ENCODE assay signal across 21 cellular contexts in the genomic region with DNA sequence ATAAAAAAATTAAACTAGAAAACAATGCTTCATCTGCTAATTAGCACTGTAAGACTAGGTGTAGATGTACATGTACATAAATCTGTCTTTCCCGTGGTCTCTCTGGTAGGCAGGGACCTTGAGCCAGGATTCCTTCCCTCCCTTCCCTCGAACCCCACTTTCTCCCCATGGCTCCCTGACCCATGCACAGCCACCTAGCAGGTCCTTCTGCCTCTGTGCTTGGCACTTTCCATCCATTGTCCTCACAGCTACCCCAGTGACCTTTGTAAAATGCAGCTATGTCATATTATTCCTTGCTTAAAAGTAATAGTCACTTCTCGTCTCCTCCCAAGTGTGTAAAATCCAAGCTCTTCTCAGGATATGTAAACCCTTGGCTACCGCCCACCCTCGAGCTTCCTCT. TPM values are rescaled to one million over a fixed set of nuclear protein-coding genes. Genes with fewer than 3 reads are reported as not detected.
A peak's percentile ranks its signal among the peaks of the same experiment; 100 is the strongest.
DNase-seq lines count a peak whose midpoint lies in the region; ATAC-seq, FAIRE-seq and TF ChIP-seq lines count a peak whose summit lies in the region.
"Had no signal": no experiment of that assay in that cellular context is flagged by ENCODE, and none has a peak within 500 bp of the region (broad histone marks: within the 10 kb centered on the region; RNA-seq: fewer than 3 reads in every experiment).

No MANE protein-coding gene starts in this region.

- H3K9me3 ChIP-seq in K562 (replicated peaks; ENCODE audit: control insufficient read depth, insufficient read depth, low read depth, low read length) (peaks cover 11% of the 10 kb centered on the region; the same call in 1 of the 2 replicates), esophagus muscularis mucosa (no peaks in the 10 kb centered on the region), sigmoid colon (no peaks in the 10 kb centered on the region)
- H3K9me3 ChIP-seq: A549 had no signal

- TF ChIP-seq CTCF in K562 (IDR thresholded peaks at IDR 0.05 in 2 of 3, conservative IDR thresholded peaks at IDR 0.05 in 1 of 3; ENCODE audit: insufficient read depth in 2 of 3, low read depth in 1 of 3, low read length in 3 of 3) (no peak), esophagus muscularis mucosa (IDR thresholded peaks at IDR 0.05) (no peak), sigmoid colon (IDR thresholded peaks at IDR 0.05) (no peak)

- no peaks in the 10 kb centered on the region for H3K9me1 ChIP-seq in K562 (ENCODE audit: control insufficient read depth, insufficient read depth, low read length)

- no peak for TF ChIP-seq RAD21 in K562 (CRISPR knock-in tag; conservative IDR thresholded peaks at IDR 0.05 in 1 of 2, IDR thresholded peaks at IDR 0.05 in 1 of 2)

- no peak overlapping the region for H3K4me3 Mint-ChIP-seq in stimulated activated naive B cell treated with anti-CD40 and anti-IgM and Interleukin-4, amounts not matched to agents 10 μg/mL and 1 μg/mL and 100 μg/mL, for 72 hours
- H3K4me3 Mint-ChIP-seq: B cell; CD4-positive, alpha-beta T cell; CD8-positive, alpha-beta T cell had no signal

- no peaks in the 10 kb centered on the region for H3K79me2 ChIP-seq in K562 (ENCODE audit: control insufficient read depth, insufficient read depth, low read length)

- no peak for ATAC-seq in K562
- ATAC-seq in stimulated activated naive B cell treated with anti-CD40 and anti-IgM and Interleukin-4, amounts not matched to agents 10 μg/mL and 1 μg/mL and 100 μg/mL, for 72 hours (replicated peaks): no peak
- ATAC-seq: A549; CD8-positive, alpha-beta T cell had no signal

- H4K20me1 ChIP-seq in K562 (replicated peaks; ENCODE audit: control insufficient read depth, insufficient read depth, low read length): no peaks in the 10 kb centered on the region
- H4K20me1 ChIP-seq: BLaER1 treated with 17β-estradiol and CSF1 and Interleukin-3, amounts not matched to agents 10 nM and 100 nM had no signal

- 58% methylated on average over 5 of the region's 5 CpGs for WGBS in K562 (ENCODE audit: insufficient coverage, low coverage, missing lambda C conversion rate)
- WGBS in esophagus muscularis mucosa: 82% methylated on average over 5 of the region's 5 CpGs
- WGBS in sigmoid colon, 2 donors: 81 to 84% methylated on average over 5 of the region's 5 CpGs

- in situ Hi-C loops in K562 (cut with MboI): no loop called here

- no peak for TF ChIP-seq POLR2A in K562 (conservative IDR thresholded peaks at IDR 0.05)
- no peak for TF ChIP-seq POLR2A in esophagus muscularis mucosa (IDR thresholded peaks at IDR 0.05; ENCODE audit: low read depth)
- TF ChIP-seq POLR2A in sigmoid colon (IDR thresholded peaks at IDR 0.05): no peak

- H3K27ac Mint-ChIP-seq in stimulated activated naive B cell treated with anti-CD40 and anti-IgM and Interleukin-4, amounts not matched to agents 10 μg/mL and 1 μg/mL and 100 μg/mL, for 72 hours: no peak overlapping the region
- H3K27ac Mint-ChIP-seq: B cell; CD4-positive, alpha-beta T cell; CD8-positive, alpha-beta T cell had no signal

- H3K36me3 ChIP-seq in K562 (ENCODE audit: control insufficient read depth, insufficient read depth, low read length) (no peaks in the 10 kb centered on the region), esophagus muscularis mucosa (no peaks in the 10 kb centered on the region), sigmoid colon (no peaks in the 10 kb centered on the region)

- H3K4me1 ChIP-seq in K562 (replicated peaks in 1 of 2; ENCODE audit: control insufficient read depth in 2 of 2, insufficient read depth in 2 of 2, low read length in 2 of 2) (peaks cover 25 to 26% of the 10 kb centered on the region in 2 experiments), esophagus muscularis mucosa (peaks cover 7 to 23% (median 22%) of the 10 kb centered on the region in 4 donors), sigmoid colon (peaks cover 0 to 17% (median 15%) of the 10 kb centered on the region in 4 donors)
- H3K4me1 ChIP-seq: A549, Caco-2 had no signal

- H3K27ac ChIP-seq in K562 (ENCODE audit: extremely low read depth, low read depth, low read length) (peak overlapping the region; percentile 56), esophagus muscularis mucosa (replicated peaks in 1 of 4) (no peak overlapping the region), sigmoid colon (no peak overlapping the region)
- H3K27ac ChIP-seq: 22Rv1; A549; BLaER1 treated with 17β-estradiol and CSF1 and Interleukin-3, amounts not matched to agents 10 nM and 100 nM; C4-2B had no signal

- TF ChIP-seq EP300 in K562 (IDR thresholded peaks at IDR 0.05; ENCODE audit: low read length) (no peak), esophagus muscularis mucosa (IDR thresholded peaks at IDR 0.05) (no peak), sigmoid colon (IDR thresholded peaks at IDR 0.05) (no peak)

- H3K9ac ChIP-seq in K562 (ENCODE audit: insufficient read depth in 1 of 2, low read depth in 2 of 2, low read length in 2 of 2): no peak overlapping the region; a peak in 1 of 4 replicates
- H3K9ac ChIP-seq: BLaER1 treated with 17β-estradiol and CSF1 and Interleukin-3, amounts not matched to agents 10 nM and 100 nM had no signal

- no peak overlapping the region for H3K4me3 ChIP-seq in K562
- H3K4me3 ChIP-seq in esophagus muscularis mucosa: no peak overlapping the region
- no peak overlapping the region for H3K4me3 ChIP-seq in sigmoid colon
- H3K4me3 ChIP-seq: A549; BLaER1 treated with 17β-estradiol and CSF1 and Interleukin-3, amounts not matched to agents 10 nM and 100 nM had no signal

- no peaks in the 10 kb centered on the region for H3K27me3 Mint-ChIP-seq in stimulated activated naive B cell treated with anti-CD40 and anti-IgM and Interleukin-4, amounts not matched to agents 10 μg/mL and 1 μg/mL and 100 μg/mL, for 72 hours
- H3K27me3 Mint-ChIP-seq: B cell; CD4-positive, alpha-beta T cell had no signal

- no peak for FAIRE-seq in K562 (lab: Jason Lieb, UNC)
- FAIRE-seq: A549, D721Med, G401.6, GM12891, GM19239 had no signal

- intact Hi-C loops in K562 (cut with micrococcal nuclease) (no loop called here), esophagus muscularis mucosa (cut with DNase I) (no loop called here), sigmoid colon (cut with DNase I) (no loop called here)

- H3K4me1 Mint-ChIP-seq in stimulated activated naive B cell treated with anti-CD40 and anti-IgM and Interleukin-4, amounts not matched to agents 10 μg/mL and 1 μg/mL and 100 μg/mL, for 72 hours: no peaks in the 10 kb centered on the region

- no peaks in the 10 kb centered on the region for H3K9me3 Mint-ChIP-seq in stimulated activated naive B cell treated with anti-CD40 and anti-IgM and Interleukin-4, amounts not matched to agents 10 μg/mL and 1 μg/mL and 100 μg/mL, for 72 hours
- H3K9me3 Mint-ChIP-seq: CD4-positive, alpha-beta T cell; CD8-positive, alpha-beta T cell had no signal

- peak overlapping the region; percentile 49; the same call in 1 of the 2 replicates for H3K4me2 ChIP-seq in K562 (ENCODE audit: insufficient read depth, low read length)
- H3K4me2 ChIP-seq: A549; BLaER1 treated with 17β-estradiol and CSF1 and Interleukin-3, amounts not matched to agents 10 nM and 100 nM had no signal

- peak overlapping the region; percentile 86 for H2AFZ ChIP-seq in K562 (ENCODE audit: low read depth, low read length)

- no peaks in the 10 kb centered on the region for H3K36me3 Mint-ChIP-seq in stimulated activated naive B cell treated with anti-CD40 and anti-IgM and Interleukin-4, amounts not matched to agents 10 μg/mL and 1 μg/mL and 100 μg/mL, for 72 hours
- H3K36me3 Mint-ChIP-seq: CD8-positive, alpha-beta T cell had no signal

- BruUV-seq in K562 (replicated peaks; lab: Mats Ljungman, UMichigan): no TSS peak

- no peak for DNase-seq in K562 (ENCODE audit: extremely low read depth in 1 of 4, low spot score in 3 of 4)
- DNase-seq in esophagus muscularis mucosa (ENCODE audit: extremely low spot score): peak; percentile 77
- DNase-seq in sigmoid colon: peak; percentile 7
- DNase-seq in stimulated activated naive B cell treated with anti-CD40 and anti-IgM and Interleukin-4, amounts not matched to agents 10 μg/mL and 1 μg/mL and 100 μg/mL, for 72 hours: no peak
- DNase-seq in HUDEP-2 (lab: John Stamatoyannopoulos, UW; ENCODE audit: unreplicated experiment in 76 of 76): no peak
- DNase-seq: AML-193; Caco-2; Calu3; CD4-positive, alpha-beta T cell; CD8-positive, alpha-beta T cell; DMS79 treated with DMSO at 0.1 percent for 48 hours; GF-D8 had no signal

- POLR2A ChIA-PET in K562 (lab: Yijun Ruan, JAX): interaction anchor here (0.5 to 1.2 kb wide), 4 partner anchors 8 to 28 kb away, joined by 3 read pairs; no protein-coding TSS in a partner anchor

- CTCF ChIA-PET in K562 (lab: Yijun Ruan, JAX; ENCODE audit: low intra/inter-chr PET ratio): no interaction called here

- H3K27me3 ChIP-seq in K562 (ENCODE audit: control insufficient read depth in 2 of 2, insufficient read depth in 2 of 2, low read length in 2 of 2) (no peaks in the 10 kb centered on the region), esophagus muscularis mucosa (no peaks in the 10 kb centered on the region), sigmoid colon (no peaks in the 10 kb centered on the region)
- H3K27me3 ChIP-seq: BLaER1 treated with 17β-estradiol and CSF1 and Interleukin-3, amounts not matched to agents 10 nM and 100 nM had no signal

TF ChIP-seq in K562, 482 proteins besides CTCF, POLR2A, EP300 and RAD21 (continues in another document):
- TF ChIP-seq ASH1L (IDR thresholded peaks at IDR 0.05; ENCODE audit: borderline replicate concordance, low read depth, partially characterized antibody): no peak

RNA-seq across cellular contexts. Expression of a gene that starts 54.2 kb away (rescaled TPM):
- 20.8 and 41.1 TPM in 2 replicates for total RNA-seq in K562 (2011; cell fraction: chromatin; rRNA removed; ENCODE audit: low replicate concordance)
- total RNA-seq in K562 (2011; cell fraction: nucleolus; rRNA removed): 20.5 and 24.7 TPM in 2 replicates
- total RNA-seq in K562 (2011; cell fraction: nucleoplasm; rRNA removed): 29.5 and 36.5 TPM in 2 replicates
- total RNA-seq in K562 (2014; rRNA removed) (64.5 and 68.0 TPM in 2 replicates), K562 (2014; rRNA removed; fragmentation: Illumina TruSeq; extraction: Trizol) (60.2 and 67.7 TPM in 2 replicates), K562 (2015; rRNA removed; fragmentation: Illumina TruSeq; extraction: Trizol) (62.5 and 65.9 TPM in 2 replicates), K562 (2021) (65.3 and 70.0 TPM in 2 replicates), esophagus muscularis mucosa (100 to 1,000 TPM; 103 to 164 (median 115) TPM), sigmoid colon (10 to 100 TPM; 68.1 to 89.7 (median 86.6) TPM)
- polyA plus RNA-seq in K562 (2011; rRNA removed) (58.3 and 58.4 TPM in 2 replicates), K562 (2014; fragmentation: Illumina TruSeq; extraction: Trizol) (56.1 and 61.3 TPM in 2 replicates), K562 (2014; fragmentation: Nextera tagmentation; extraction: Ambion mirVana) (10 to 100 TPM; 10.9 to 13.1 TPM), K562 (2014; rRNA removed) (60.4 and 69.6 TPM in 2 replicates), sigmoid colon (10 to 100 TPM; 42.3 to 49.5 (median 45.0) TPM)
- polyA plus RNA-seq in K562 (2011; cell fraction: cytosol; rRNA removed): 62.4 and 72.6 TPM in 2 replicates
- polyA plus RNA-seq in K562 (2011; cell fraction: nucleus; rRNA removed): 30.6 and 32.7 TPM in 2 replicates
- polyA plus RNA-seq in K562 (2012): 46.1 and 50.9 TPM in 2 replicates
- 74.0 and 77.6 TPM in 2 replicates for polyA minus RNA-seq in K562 (2011; rRNA and poly(A)+ RNA removed)
- 44.2 and 45.3 TPM in 2 replicates for polyA minus RNA-seq in K562 (2011; cell fraction: cytosol; rRNA and poly(A)+ RNA removed)
- polyA minus RNA-seq in K562 (2011; cell fraction: nucleus; rRNA and poly(A)+ RNA removed): 20.2 and 27.3 TPM in 2 replicates

Comparison
In these comparisons a context has a peak if more than half of its experiments do, and no peak if none do; other contexts are left out.
1. DNase-seq: peak in esophagus muscularis mucosa (single experiment) and sigmoid colon (single experiment); none in K562 (0 of 4), stimulated activated naive B cell treated with anti-CD40 and anti-IgM and Interleukin-4, amounts not matched to agents 10 μg/mL and 1 μg/mL and 100 μg/mL, for 72 hours (single experiment) and HUDEP-2 (0 of 76).